ENCODE assay signal across 1 cellular context in the genomic region with DNA sequence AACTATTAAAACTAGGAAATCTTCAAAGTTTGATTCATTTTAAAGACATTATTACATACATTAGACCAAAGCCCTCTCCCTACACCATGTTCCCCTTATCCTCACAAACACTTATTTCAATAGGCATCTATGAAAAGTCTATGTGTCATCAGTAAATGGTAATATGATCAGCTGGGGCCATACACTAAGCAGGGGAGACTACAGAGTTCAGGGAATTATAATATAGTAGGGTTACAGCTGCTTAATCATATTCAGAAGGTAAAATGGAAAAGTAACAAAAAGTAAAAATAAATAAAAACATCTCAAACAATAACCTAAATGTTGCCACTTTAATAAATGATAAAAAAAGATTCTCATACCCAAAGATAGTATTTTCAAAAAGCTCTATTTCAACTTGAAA.
TF ChIP-seq lines count a peak whose summit lies in the region.

No MANE protein-coding gene starts in this region.

TF ChIP-seq in HepG2, 621 proteins besides CTCF, POLR2A, EP300 and RAD21:
- no peak for TF ChIP-seq IKZF4 (CRISPR knock-in tag; IDR thresholded peaks at IDR 0.05; ENCODE audit: borderline replicate concordance, low read depth, not compliant biosample characterization)
- no peak for TF ChIP-seq WIZ (CRISPR knock-in tag; IDR thresholded peaks at IDR 0.05)
- no peak for TF ChIP-seq ZNF335 (CRISPR knock-in tag; IDR thresholded peaks at IDR 0.05)
- no peak for TF ChIP-seq ZFP36L1 (CRISPR knock-in tag; IDR thresholded peaks at IDR 0.05)
- no peak for TF ChIP-seq TEAD3 (CRISPR knock-in tag; optimal IDR thresholded peaks at IDR 0.05; ENCODE audit: borderline replicate concordance)
- TF ChIP-seq ZNF10 (CRISPR knock-in tag; IDR thresholded peaks at IDR 0.05; ENCODE audit: borderline replicate concordance, low read depth): no peak
- TF ChIP-seq ZBTB42 (CRISPR knock-in tag; IDR thresholded peaks at IDR 0.05): no peak
- no peak for TF ChIP-seq SRF (IDR thresholded peaks at IDR 0.05; ENCODE audit: low read depth, low read length)
- no peak for TF ChIP-seq MXD3 (CRISPR knock-in tag; IDR thresholded peaks at IDR 0.05)
